13 cellular contexts compared by ENCODE assay signal in genomic region chr1:174206148-174206826, GRCh38. TPM values are rescaled to one million over a fixed set of nuclear protein-coding genes. Genes with fewer than 3 reads are reported as not detected.
DNase-seq lines count a peak whose midpoint lies in the region; ATAC-seq, FAIRE-seq and TF ChIP-seq lines count a peak whose summit lies in the region.
"Had no signal": no experiment of that assay in that cellular context is flagged by ENCODE, and none has a peak within 500 bp of the region (broad histone marks: within the 10 kb centered on the region; RNA-seq: fewer than 3 reads in every experiment).

No MANE protein-coding gene starts in this region.

- no peak for TF ChIP-seq RAD21 in K562 (CRISPR knock-in tag; conservative IDR thresholded peaks at IDR 0.05 in 1 of 2, IDR thresholded peaks at IDR 0.05 in 1 of 2)

- peak overlapping the region in 1 of 2 experiments; percentile 56; a peak in 2 of 4 replicates for H3K9ac ChIP-seq in K562 (ENCODE audit: insufficient read depth in 1 of 2, low read depth in 2 of 2, low read length in 2 of 2)
- H3K9ac ChIP-seq: neural progenitor cell had no signal

- peaks cover 72% of the 10 kb centered on the region for H3K79me2 ChIP-seq in K562 (ENCODE audit: control insufficient read depth, insufficient read depth, low read length)

- H3K9me1 ChIP-seq in K562 (ENCODE audit: control insufficient read depth, insufficient read depth, low read length) = no peaks in the 10 kb centered on the region

- peak overlapping the region; percentile 26; the same call in 1 of the 2 replicates for H3K4me2 ChIP-seq in K562 (ENCODE audit: insufficient read depth, low read length)
- H3K4me2 ChIP-seq: neural progenitor cell had no signal

- H3K27me3 ChIP-seq in K562 (ENCODE audit: control insufficient read depth in 2 of 2, insufficient read depth in 2 of 2, low read length in 2 of 2) = no peaks in the 10 kb centered on the region
- H3K27me3 ChIP-seq in psoas muscle (ENCODE audit: insufficient read depth in 3 of 3, low read length in 2 of 3) = no peaks in the 10 kb centered on the region
- H3K27me3 ChIP-seq: gastroesophageal sphincter, neural progenitor cell had no signal

- TF ChIP-seq POLR2A in K562 (conservative IDR thresholded peaks at IDR 0.05) = no peak

- H3K9me3 ChIP-seq in K562 (replicated peaks; ENCODE audit: control insufficient read depth, insufficient read depth, low read depth, low read length) (peaks cover 13% of the 10 kb centered on the region), psoas muscle (peaks cover 11% of the 10 kb centered on the region)
- H3K9me3 ChIP-seq: gastroesophageal sphincter had no signal

- intact Hi-C loops in activated CD8-positive, alpha-beta T cell treated with anti-CD3 and anti-CD28 coated beads for 36 hours (cut with micrococcal nuclease) = loop anchor here (5.0 kb wide), 1 partner anchor 49 kb away; the partner anchor contains the start of gene RABGAP1L
- intact Hi-C loops in K562 (cut with micrococcal nuclease) (no loop called here), psoas muscle (cut with DNase I) (loop anchor here in 1 of 2 donors (10.0 kb wide), 1 partner anchor 181 kb away; the partner anchor contains the start of gene RC3H1)
- intact Hi-C loops in activated T-helper 1 cell treated with anti-CD3 and anti-CD28 coated beads, Interleukin-12 subunit alpha, Interleukin-12 subunit beta, Interleukin-2, Interleukin-4 antibody, amounts not matched to agents 30 ng/mL and 10 ng/mL and 1 ng/mL, durations not matched to agents 14 hours and 24 hours and 36 hours (cut with micrococcal nuclease) = no loop called here

- H3K36me3 Mint-ChIP-seq in activated CD8-positive, alpha-beta T cell treated with anti-CD3 and anti-CD28 coated beads for 36 hours (ENCODE audit: low read depth) = peaks cover 30% of the 10 kb centered on the region
- H3K36me3 Mint-ChIP-seq in activated CD8-positive, alpha-beta T cell treated with anti-CD3 and anti-CD28 coated beads, Interleukin-2, amount 10 ng/mL, durations not matched to agents 7 days and 5 days (ENCODE audit: low read depth) = peaks cover 40% of the 10 kb centered on the region
- H3K36me3 Mint-ChIP-seq in activated T-helper 1 cell treated with anti-CD3 and anti-CD28 coated beads, Interleukin-12 subunit alpha, Interleukin-12 subunit beta, Interleukin-2, Interleukin-4 antibody, amounts not matched to agents 30 ng/mL and 10 ng/mL and 1 ng/mL, durations not matched to agents 14 hours and 24 hours and 36 hours (ENCODE audit: low read depth) = peaks cover 17% of the 10 kb centered on the region
- H3K36me3 Mint-ChIP-seq in nephron progenitor cell (ENCODE audit: low read depth) = peaks cover 29% of the 10 kb centered on the region

- no peak for TF ChIP-seq CTCF in activated CD8-positive, alpha-beta T cell treated with anti-CD3 and anti-CD28 coated beads for 36 hours (IDR thresholded peaks at IDR 0.05)
- no peak for TF ChIP-seq CTCF in K562 (IDR thresholded peaks at IDR 0.05 in 2 of 3, conservative IDR thresholded peaks at IDR 0.05 in 1 of 3; ENCODE audit: insufficient read depth in 2 of 3, low read depth in 1 of 3, low read length in 3 of 3)
- no peak for TF ChIP-seq CTCF in psoas muscle (IDR thresholded peaks at IDR 0.05)
- no peak for TF ChIP-seq CTCF in nephron progenitor cell (IDR thresholded peaks at IDR 0.05)

- WGBS in K562 (ENCODE audit: insufficient coverage, low coverage, missing lambda C conversion rate) = 78% methylated on average over 5 of the region's 5 CpGs
- WGBS in psoas muscle, 3 donors = 51 to 72% (median 55%) methylated on average over 5 of the region's 5 CpGs

- peaks cover 20% of the 10 kb centered on the region for H3K9me3 Mint-ChIP-seq in activated CD8-positive, alpha-beta T cell treated with anti-CD3 and anti-CD28 coated beads for 36 hours
- H3K9me3 Mint-ChIP-seq in activated CD8-positive, alpha-beta T cell treated with anti-CD3 and anti-CD28 coated beads, Interleukin-2, amount 10 ng/mL, durations not matched to agents 7 days and 5 days (ENCODE audit: insufficient read depth) = peaks cover 10% of the 10 kb centered on the region
- H3K9me3 Mint-ChIP-seq in activated T-helper 1 cell treated with anti-CD3 and anti-CD28 coated beads, Interleukin-12 subunit alpha, Interleukin-12 subunit beta, Interleukin-2, Interleukin-4 antibody, amounts not matched to agents 30 ng/mL and 10 ng/mL and 1 ng/mL, durations not matched to agents 14 hours and 24 hours and 36 hours = peaks cover 30% of the 10 kb centered on the region
- peaks cover 45% of the 10 kb centered on the region for H3K9me3 Mint-ChIP-seq in nephron progenitor cell

- no TSS peak for BruUV-seq in K562 (replicated peaks; lab: Mats Ljungman, UMichigan)

- TF ChIP-seq EP300 in K562 (IDR thresholded peaks at IDR 0.05; ENCODE audit: low read length) = no peak

- H3K27ac ChIP-seq in K562 (ENCODE audit: extremely low read depth, low read depth, low read length) = peak overlapping the region; percentile 79; the same call in 1 of the 3 replicates
- peak overlapping the region; percentile 42 for H3K27ac ChIP-seq in psoas muscle
- H3K27ac ChIP-seq: gastroesophageal sphincter, neural progenitor cell had no signal

- H4K20me1 ChIP-seq in K562 (replicated peaks; ENCODE audit: control insufficient read depth, insufficient read depth, low read length) = no peaks in the 10 kb centered on the region

- no peak overlapping the region for H3K4me3 Mint-ChIP-seq in activated CD8-positive, alpha-beta T cell treated with anti-CD3 and anti-CD28 coated beads for 36 hours
- no peak overlapping the region for H3K4me3 Mint-ChIP-seq in activated CD8-positive, alpha-beta T cell treated with anti-CD3 and anti-CD28 coated beads, Interleukin-2, amount 10 ng/mL, durations not matched to agents 7 days and 5 days
- H3K4me3 Mint-ChIP-seq in activated T-helper 1 cell treated with anti-CD3 and anti-CD28 coated beads, Interleukin-12 subunit alpha, Interleukin-12 subunit beta, Interleukin-2, Interleukin-4 antibody, amounts not matched to agents 30 ng/mL and 10 ng/mL and 1 ng/mL, durations not matched to agents 14 hours and 24 hours and 36 hours = no peak overlapping the region
- H3K4me3 Mint-ChIP-seq in nephron progenitor cell = no peak overlapping the region
- H3K4me3 Mint-ChIP-seq: neural progenitor cell had no signal

- H3K36me3 ChIP-seq in K562 (ENCODE audit: control insufficient read depth, insufficient read depth, low read length) (0 out of 3 replicates have a peak, but pooled peaks cover 4% of the 10 kb centered on the region), psoas muscle (ENCODE audit: insufficient read depth in 1 of 2, low read depth in 1 of 2) (no peaks in the 10 kb centered on the region)
- H3K36me3 ChIP-seq: gastroesophageal sphincter, neural progenitor cell had no signal

- H3K4me1 ChIP-seq in K562 (replicated peaks in 1 of 2; ENCODE audit: control insufficient read depth in 2 of 2, insufficient read depth in 2 of 2, low read length in 2 of 2) = peaks cover 4 to 19% of the 10 kb centered on the region in 2 experiments; a peak in 2 of 5 replicates
- peaks cover 12% of the 10 kb centered on the region for H3K4me1 ChIP-seq in psoas muscle
- H3K4me1 ChIP-seq: neural progenitor cell had no signal

- CTCF ChIA-PET in activated CD8-positive, alpha-beta T cell treated with anti-CD3 and anti-CD28 coated beads for 36 hours (lab: Charles Lee) = interaction anchor here (0.8 to 4.2 kb wide), 6 partner anchors 12 to 96 kb away, joined by 3 to 17 read pairs (median 3); no protein-coding TSS in a partner anchor
- CTCF ChIA-PET in activated CD8-positive, alpha-beta T cell treated with anti-CD3 and anti-CD28 coated beads, Interleukin-2, amount 10 ng/mL, durations not matched to agents 7 days and 5 days (lab: Charles Lee) = interaction anchor here (0.7 to 3.8 kb wide), 6 partner anchors 11 to 53 kb away, joined by 3 to 34 read pairs (median 3); no protein-coding TSS in a partner anchor
- CTCF ChIA-PET in K562 (lab: Yijun Ruan, JAX; ENCODE audit: low intra/inter-chr PET ratio) = no interaction called here

- no peak for FAIRE-seq in K562 (lab: Jason Lieb, UNC)

- in situ Hi-C loops in K562 (cut with MboI) = no loop called here

- ATAC-seq in activated CD8-positive, alpha-beta T cell treated with anti-CD3 and anti-CD28 coated beads for 36 hours = peak; percentile 25
- ATAC-seq in activated CD8-positive, alpha-beta T cell treated with anti-CD3 and anti-CD28 coated beads, Interleukin-2, amount 10 ng/mL, durations not matched to agents 7 days and 5 days = no peak
- no peak for ATAC-seq in K562
- peak; percentile 83 to 96 (median 92) for ATAC-seq in psoas muscle
- ATAC-seq in HG03457 (IDR thresholded peaks at IDR 0.05; ENCODE audit: unreplicated experiment) = no peak
- ATAC-seq: gastroesophageal sphincter had no signal

- no peak overlapping the region for H3K4me3 ChIP-seq in K562
- peak overlapping the region; percentile 15 for H3K4me3 ChIP-seq in psoas muscle
- H3K4me3 ChIP-seq: gastroesophageal sphincter, neural progenitor cell had no signal

- no peaks in the 10 kb centered on the region for H3K27me3 Mint-ChIP-seq in activated CD8-positive, alpha-beta T cell treated with anti-CD3 and anti-CD28 coated beads for 36 hours
- H3K27me3 Mint-ChIP-seq in activated CD8-positive, alpha-beta T cell treated with anti-CD3 and anti-CD28 coated beads, Interleukin-2, amount 10 ng/mL, durations not matched to agents 7 days and 5 days (ENCODE audit: low read depth) = no peaks in the 10 kb centered on the region
- peaks cover 2% of the 10 kb centered on the region for H3K27me3 Mint-ChIP-seq in activated T-helper 1 cell treated with anti-CD3 and anti-CD28 coated beads, Interleukin-12 subunit alpha, Interleukin-12 subunit beta, Interleukin-2, Interleukin-4 antibody, amounts not matched to agents 30 ng/mL and 10 ng/mL and 1 ng/mL, durations not matched to agents 14 hours and 24 hours and 36 hours (ENCODE audit: insufficient read depth)
- peaks cover 2% of the 10 kb centered on the region for H3K27me3 Mint-ChIP-seq in nephron progenitor cell (ENCODE audit: low read depth, poor library complexity)

- DNase-seq in activated CD8-positive, alpha-beta T cell treated with anti-CD3 and anti-CD28 coated beads for 36 hours = peak; percentile 15
- DNase-seq in activated CD8-positive, alpha-beta T cell treated with anti-CD3 and anti-CD28 coated beads, Interleukin-2, amount 10 ng/mL, durations not matched to agents 7 days and 5 days = no peak
- DNase-seq in Kasumi-1 (lab: John Stamatoyannopoulos, UW) = peak; percentile 47 to 54
- no peak for DNase-seq in K562 (ENCODE audit: extremely low read depth in 1 of 4, low spot score in 3 of 4)
- no peak for DNase-seq in psoas muscle
- no peak for DNase-seq in activated T-helper 1 cell treated with anti-CD3 and anti-CD28 coated beads, Interleukin-12 subunit alpha, Interleukin-12 subunit beta, Interleukin-2, Interleukin-4 antibody, amounts not matched to agents 30 ng/mL and 10 ng/mL and 1 ng/mL, durations not matched to agents 14 hours and 24 hours and 36 hours (ENCODE audit: low spot score)
- DNase-seq in nephron progenitor cell = no peak
- DNase-seq: amygdala, DMS79, NCI-H1694 treated with DMSO at 0.1 percent for 48 hours had no signal

- H3K4me1 Mint-ChIP-seq in activated CD8-positive, alpha-beta T cell treated with anti-CD3 and anti-CD28 coated beads for 36 hours (ENCODE audit: low read depth) = peaks cover 48% of the 10 kb centered on the region
- H3K4me1 Mint-ChIP-seq in activated CD8-positive, alpha-beta T cell treated with anti-CD3 and anti-CD28 coated beads, Interleukin-2, amount 10 ng/mL, durations not matched to agents 7 days and 5 days (ENCODE audit: low read depth) = peaks cover 27% of the 10 kb centered on the region
- peaks cover 45% of the 10 kb centered on the region for H3K4me1 Mint-ChIP-seq in activated T-helper 1 cell treated with anti-CD3 and anti-CD28 coated beads, Interleukin-12 subunit alpha, Interleukin-12 subunit beta, Interleukin-2, Interleukin-4 antibody, amounts not matched to agents 30 ng/mL and 10 ng/mL and 1 ng/mL, durations not matched to agents 14 hours and 24 hours and 36 hours (ENCODE audit: low read depth)
- H3K4me1 Mint-ChIP-seq in nephron progenitor cell = no peaks in the 10 kb centered on the region
- H3K4me1 Mint-ChIP-seq: neural progenitor cell had no signal

- no peak overlapping the region for H2AFZ ChIP-seq in K562 (ENCODE audit: low read depth, low read length)
- H2AFZ ChIP-seq: neural progenitor cell had no signal

- H3K27ac Mint-ChIP-seq in activated CD8-positive, alpha-beta T cell treated with anti-CD3 and anti-CD28 coated beads for 36 hours = no peak overlapping the region
- no peak overlapping the region for H3K27ac Mint-ChIP-seq in activated CD8-positive, alpha-beta T cell treated with anti-CD3 and anti-CD28 coated beads, Interleukin-2, amount 10 ng/mL, durations not matched to agents 7 days and 5 days
- H3K27ac Mint-ChIP-seq in activated T-helper 1 cell treated with anti-CD3 and anti-CD28 coated beads, Interleukin-12 subunit alpha, Interleukin-12 subunit beta, Interleukin-2, Interleukin-4 antibody, amounts not matched to agents 30 ng/mL and 10 ng/mL and 1 ng/mL, durations not matched to agents 14 hours and 24 hours and 36 hours = no peak overlapping the region
- no peak overlapping the region for H3K27ac Mint-ChIP-seq in nephron progenitor cell
- H3K27ac Mint-ChIP-seq: neural progenitor cell had no signal

- POLR2A ChIA-PET in activated CD8-positive, alpha-beta T cell treated with anti-CD3 and anti-CD28 coated beads for 36 hours (lab: Charles Lee) = interaction anchor here (0.5 to 1.3 kb wide), 2 partner anchors 46 to 781 kb away, joined by 3 read pairs; no protein-coding TSS in a partner anchor
- POLR2A ChIA-PET in activated CD8-positive, alpha-beta T cell treated with anti-CD3 and anti-CD28 coated beads, Interleukin-2, amount 10 ng/mL, durations not matched to agents 7 days and 5 days (lab: Charles Lee) = interaction anchor here (0.9 to 1.4 kb wide), 2 partner anchors 27 to 184 kb away, joined by 3 read pairs; partner anchors contain the start of gene RC3H1
- POLR2A ChIA-PET in K562 (lab: Yijun Ruan, JAX) = interaction anchor here (1.0 to 2.7 kb wide), 6 partner anchors 12 to 62 kb away, joined by 3 to 11 read pairs (median 7); no protein-coding TSS in a partner anchor

RNA-seq across cellular contexts. Expression of gene RABGAP1L, which starts 47.0 kb away (rescaled TPM):
- total RNA-seq in activated CD8-positive, alpha-beta T cell treated with anti-CD3 and anti-CD28 coated beads for 36 hours = 10 to 100 TPM; 26.9 to 29.4 TPM
- total RNA-seq in activated CD8-positive, alpha-beta T cell treated with anti-CD3 and anti-CD28 coated beads, Interleukin-2, amount 10 ng/mL, durations not matched to agents 7 days and 5 days = 10 to 100 TPM; 38.2 to 44.2 TPM
- 89.1 and 291 TPM in 2 replicates for total RNA-seq in K562 (2011; cell fraction: chromatin; rRNA removed; ENCODE audit: low replicate concordance)
- total RNA-seq in K562 (2011; cell fraction: nucleolus; rRNA removed) = 36.2 and 52.6 TPM in 2 replicates
- total RNA-seq in K562 (2011; cell fraction: nucleoplasm; rRNA removed) = 84.4 and 92.0 TPM in 2 replicates
- total RNA-seq in K562 (2014; rRNA removed) (26.5 and 27.8 TPM in 2 replicates), K562 (2014; rRNA removed; fragmentation: Illumina TruSeq; extraction: Trizol) (44.9 and 49.7 TPM in 2 replicates), K562 (2015; rRNA removed; fragmentation: Illumina TruSeq; extraction: Trizol) (39.1 and 40.9 TPM in 2 replicates), K562 (2021) (29.9 and 32.2 TPM in 2 replicates), psoas muscle (10 to 100 TPM in 2 of 4 donors, 1 to 10 TPM in 2; 8.7 to 14.4 (median 11.7) TPM)
- polyA plus RNA-seq in K562 (2011; rRNA removed) (23.8 and 26.7 TPM in 2 replicates), K562 (2014; fragmentation: Illumina TruSeq; extraction: Trizol) (21.6 and 25.6 TPM in 2 replicates), K562 (2014; fragmentation: Nextera tagmentation; extraction: Ambion mirVana) (10 to 100 TPM; 16.5 to 19.0 TPM), K562 (2014; rRNA removed) (18.7 and 24.1 TPM in 2 replicates), psoas muscle (1 to 10 TPM; 2.9 to 5.5 (median 5.0) TPM)
- polyA plus RNA-seq in K562 (2011; cell fraction: cytosol; rRNA removed) = 9.7 and 12.2 TPM in 2 replicates
- 22.1 and 29.9 TPM in 2 replicates for polyA plus RNA-seq in K562 (2011; cell fraction: nucleus; rRNA removed)
- polyA plus RNA-seq in K562 (2012) = 20.8 and 24.8 TPM in 2 replicates
- 106 and 144 TPM in 2 replicates for polyA minus RNA-seq in K562 (2011; rRNA and poly(A)+ RNA removed)
- polyA minus RNA-seq in K562 (2011; cell fraction: cytosol; rRNA and poly(A)+ RNA removed) = 15.3 and 20.0 TPM in 2 replicates
- polyA minus RNA-seq in K562 (2011; cell fraction: nucleus; rRNA and poly(A)+ RNA removed) = 85.5 and 157 TPM in 2 replicates
- 40.6 and 41.0 TPM in 2 replicates for total RNA-seq in activated T-helper 1 cell treated with anti-CD3 and anti-CD28 coated beads, Interleukin-12 subunit alpha, Interleukin-12 subunit beta, Interleukin-2, Interleukin-4 antibody, amounts not matched to agents 30 ng/mL and 10 ng/mL and 1 ng/mL, durations not matched to agents 14 hours and 24 hours and 36 hours

Comparison
In these comparisons a context has a peak if more than half of its experiments do, and no peak if none do; other contexts are left out.
1. ATAC-seq: peak in activated CD8-positive, alpha-beta T cell treated with anti-CD3 and anti-CD28 coated beads for 36 hours (single experiment) and psoas muscle (4 of 4); none in activated CD8-positive, alpha-beta T cell treated with anti-CD3 and anti-CD28 coated beads, Interleukin-2, amount 10 ng/mL, durations not matched to agents 7 days and 5 days (single experiment), K562 (single experiment) and HG03457 (single experiment).
2. DNase-seq: peak in activated CD8-positive, alpha-beta T cell treated with anti-CD3 and anti-CD28 coated beads for 36 hours (single experiment) and Kasumi-1 (2 of 2); none in activated CD8-positive, alpha-beta T cell treated with anti-CD3 and anti-CD28 coated beads, Interleukin-2, amount 10 ng/mL, durations not matched to agents 7 days and 5 days (single experiment), K562 (0 of 4), psoas muscle (0 of 2), activated T-helper 1 cell treated with anti-CD3 and anti-CD28 coated beads, Interleukin-12 subunit alpha, Interleukin-12 subunit beta, Interleukin-2, Interleukin-4 antibody, amounts not matched to agents 30 ng/mL and 10 ng/mL and 1 ng/mL, durations not matched to agents 14 hours and 24 hours and 36 hours (single experiment) and nephron progenitor cell (single experiment).